8 cellular contexts compared by ENCODE assay signal in genomic region chr19:57241181-57241580, GRCh38. TPM values are rescaled to one million over a fixed set of nuclear protein-coding genes. Genes with fewer than 3 reads are reported as not detected.
DNase-seq lines count a peak whose midpoint lies in the region; ATAC-seq, FAIRE-seq and TF ChIP-seq lines count a peak whose summit lies in the region.

No MANE protein-coding gene starts in this region.

- H4K20me1 ChIP-seq in endothelial cell of umbilical vein (replicated peaks; ENCODE audit: control insufficient read depth, extremely low read depth, insufficient read depth, low read length) (no peaks in the 10 kb centered on the region), neural cell (ENCODE audit: insufficient read depth) (no peaks in the 10 kb centered on the region)

- H3K9me3 ChIP-seq in endothelial cell of umbilical vein (replicated peaks; ENCODE audit: control insufficient read depth, insufficient read depth, low read length) (no peaks in the 10 kb centered on the region), neural cell (ENCODE audit: low read length) (no peaks in the 10 kb centered on the region)

- no peaks in the 10 kb centered on the region for H3K27me3 ChIP-seq in endothelial cell of umbilical vein (ENCODE audit: control insufficient read depth in 2 of 2, insufficient read depth in 2 of 2, low read length in 2 of 2)
- no peaks in the 10 kb centered on the region for H3K27me3 ChIP-seq in neural cell (ENCODE audit: insufficient read depth, low read depth, low read length)

- TF ChIP-seq POLR2A in endothelial cell of umbilical vein (IDR thresholded peaks at IDR 0.05; ENCODE audit: low read depth, low read length), result no peak

- no peak for TF ChIP-seq RAD21 in neural cell (conservative IDR thresholded peaks at IDR 0.05)

- dilution Hi-C loops in endothelial cell of umbilical vein (cut with MboI; ENCODE audit: extremely low pct_ligation_motif_present, low sequenced_read_pairs), result no loop called here

- H3K4me3 ChIP-seq in GM12865 (ENCODE audit: low read depth, low read length) (peak overlapping the region; percentile 79), endothelial cell of umbilical vein (replicated peaks in 1 of 3; ENCODE audit: insufficient read depth in 1 of 3, low read depth in 1 of 3, low read length in 3 of 3) (peak overlapping the region; percentile 93 to 99 (median 96)), neural cell (ENCODE audit: low read length) (peak overlapping the region; percentile 82)

- DNase-seq in GM12865 (ENCODE audit: low read depth) (peak; percentile 7), RKO (ENCODE audit: low spot score) (peak; percentile 30), endothelial cell of umbilical vein (ENCODE audit: low read depth, low spot score) (peak; percentile 32), glomerular visceral epithelial cell (ENCODE audit: extremely low spot score) (no peak), putamen (ENCODE audit: low spot score) (no peak)

- no peak for TF ChIP-seq EP300 in neural cell (conservative IDR thresholded peaks at IDR 0.05; ENCODE audit: poor library complexity, severe bottlenecking)

- TF ChIP-seq CTCF in GM12865 (IDR thresholded peaks at IDR 0.05; ENCODE audit: insufficient read depth, low read depth, low read length, missing control alignments) (no peak), endothelial cell of umbilical vein (IDR thresholded peaks at IDR 0.05; ENCODE audit: extremely low read depth in 1 of 2, insufficient read depth in 1 of 2, low read depth in 1 of 2, low read length in 2 of 2) (no peak), neural cell (IDR thresholded peaks at IDR 0.05; ENCODE audit: poor library complexity, severe bottlenecking) (no peak)

- CTCF ChIA-PET in endothelial cell of umbilical vein (lab: Charles Lee), result no interaction called here

- intact Hi-C loops in endothelial cell of umbilical vein (cut with micrococcal nuclease), result loop anchor here (5.0 kb wide), 1 partner anchor 111 kb away; the partner anchor contains the start of gene ZNF304

- H3K27ac ChIP-seq in endothelial cell of umbilical vein (ENCODE audit: insufficient read depth, low read depth, low read length), result peak overlapping the region; percentile 66
- H3K27ac ChIP-seq in neural cell (ENCODE audit: low read length), result peak overlapping the region; percentile 85

- FAIRE-seq in endothelial cell of umbilical vein (lab: Jason Lieb, UNC), result peak; percentile 35

- POLR2A ChIA-PET in endothelial cell of umbilical vein (lab: Charles Lee), result no interaction called here

- H3K4me1 ChIP-seq in endothelial cell of umbilical vein (ENCODE audit: control insufficient read depth, extremely low read depth, insufficient read depth, low read length), result peaks cover 6% of the 10 kb centered on the region

- ATAC-seq in GM18498 (IDR thresholded peaks at IDR 0.05; ENCODE audit: unreplicated experiment) (no peak), GM19395 (IDR thresholded peaks at IDR 0.05; ENCODE audit: unreplicated experiment) (no peak)

- peak overlapping the region; percentile 95 for H3K4me2 ChIP-seq in endothelial cell of umbilical vein (ENCODE audit: insufficient read depth, low read length)
- H3K4me2 ChIP-seq in neural cell (ENCODE audit: low read length), result peak overlapping the region; percentile 93

- H2AFZ ChIP-seq in endothelial cell of umbilical vein (ENCODE audit: low read depth, low read length) (peak overlapping the region; percentile 96), neural cell (ENCODE audit: low read depth, low read length) (peak overlapping the region; percentile 94)

- peaks cover 30% of the 10 kb centered on the region for H3K79me2 ChIP-seq in endothelial cell of umbilical vein (ENCODE audit: control insufficient read depth, insufficient read depth, low read length)
- peaks cover 30% of the 10 kb centered on the region for H3K79me2 ChIP-seq in neural cell (replicated peaks; ENCODE audit: insufficient read depth, low read length)

- peaks cover 3% of the 10 kb centered on the region for H3F3A ChIP-seq in neural cell (ENCODE audit: insufficient read depth, low read length, poor library complexity, severe bottlenecking)

- no TSS peak for BruUV-seq in endothelial cell of umbilical vein (replicated peaks; lab: Mats Ljungman, UMichigan)

- H3K36me3 ChIP-seq in endothelial cell of umbilical vein (ENCODE audit: control insufficient read depth in 2 of 2, extremely low read depth in 1 of 2, insufficient read depth in 2 of 2, low read length in 2 of 2) (peaks cover 0 to 14% of the 10 kb centered on the region in 2 experiments), neural cell (ENCODE audit: insufficient read depth, low read length) (no peaks in the 10 kb centered on the region)

- peak overlapping the region; percentile 87 for H3K9ac ChIP-seq in endothelial cell of umbilical vein (replicated peaks; ENCODE audit: extremely low read depth, insufficient read depth, low read length)
- peak overlapping the region; percentile 90 for H3K9ac ChIP-seq in neural cell (ENCODE audit: low read length)

- H3K9me2 ChIP-seq in neural cell (ENCODE audit: insufficient read depth, low read length), result no peaks in the 10 kb centered on the region

- no peaks in the 10 kb centered on the region for H3K9me1 ChIP-seq in endothelial cell of umbilical vein (replicated peaks; ENCODE audit: control insufficient read depth, extremely low read depth, insufficient read depth, low read length)

TF ChIP-seq in endothelial cell of umbilical vein, 7 proteins besides CTCF, POLR2A, EP300 and RAD21 (continues in another document):
- TF ChIP-seq GATA2 (IDR thresholded peaks at IDR 0.05; ENCODE audit: insufficient read depth, insufficient read length, low read depth, low read length) (no peak), EZH2 (IDR thresholded peaks at IDR 0.05; ENCODE audit: borderline replicate concordance, low read depth, low read length, severe bottlenecking) (no peak), FOS (IDR thresholded peaks at IDR 0.05; ENCODE audit: borderline replicate concordance, insufficient read depth, low read length) (no peak), MYC (IDR thresholded peaks at IDR 0.05; ENCODE audit: low read depth, low read length) (no peak), POLR2AphosphoS5 (IDR thresholded peaks at IDR 0.05; ENCODE audit: insufficient read depth, low read depth, low read length) (no peak)

TF ChIP-seq in neural cell, 6 proteins besides CTCF, POLR2A, EP300 and RAD21 (continues in another document):
- TF ChIP-seq EZH2 (IDR thresholded peaks at IDR 0.05; ENCODE audit: borderline replicate concordance, insufficient read depth, low read length, poor library complexity, severe bottlenecking) (no peak), SMC3 (conservative IDR thresholded peaks at IDR 0.05; ENCODE audit: poor library complexity) (no peak), POLR2AphosphoS5 (IDR thresholded peaks at IDR 0.05) (no peak), TAF1 (IDR thresholded peaks at IDR 0.05; ENCODE audit: low read depth) (no peak)

RNA-seq across cellular contexts. Expression of gene ZNF805, which starts 0.7 kb away (rescaled TPM):
- 8.6 and 8.7 TPM in 2 replicates for total RNA-seq in endothelial cell of umbilical vein
- polyA plus RNA-seq in endothelial cell of umbilical vein, result 1.6 TPM in 2 replicates
- 1.7 and 1.8 TPM in 2 replicates for polyA plus RNA-seq in endothelial cell of umbilical vein (2011; cell fraction: cytosol; rRNA removed)
- polyA plus RNA-seq in endothelial cell of umbilical vein (2011; cell fraction: nucleus; rRNA removed), result 3.5 and 3.7 TPM in 2 replicates
- 1.6 and 1.7 TPM in 2 replicates for polyA plus RNA-seq in endothelial cell of umbilical vein (2012)
- polyA minus RNA-seq in endothelial cell of umbilical vein, result 20.7 and 29.8 TPM in 2 replicates
- polyA minus RNA-seq in endothelial cell of umbilical vein (2011; cell fraction: cytosol; rRNA and poly(A)+ RNA removed), result 9.2 TPM
- 11.0 and 14.7 TPM in 2 replicates for polyA minus RNA-seq in endothelial cell of umbilical vein (2011; cell fraction: nucleus; rRNA and poly(A)+ RNA removed)
- 4.9 and 6.6 TPM in 2 replicates for polyA plus RNA-seq in neural cell
- 60.1 and 72.2 TPM in 2 replicates for polyA minus RNA-seq in neural cell

RNA-seq across cellular contexts. Expression of gene AURKC, which starts 10.4 kb away (rescaled TPM):
- total RNA-seq in endothelial cell of umbilical vein, result 0.82 and 1.7 TPM in 2 replicates
- polyA plus RNA-seq in endothelial cell of umbilical vein (0.55 and 0.68 TPM in 2 replicates), neural cell (1.6 and 2.0 TPM in 2 replicates)
- 0.56 and 0.62 TPM in 2 replicates for polyA plus RNA-seq in endothelial cell of umbilical vein (2011; cell fraction: cytosol; rRNA removed)
- 1.3 TPM in 2 replicates for polyA plus RNA-seq in endothelial cell of umbilical vein (2011; cell fraction: nucleus; rRNA removed)
- polyA plus RNA-seq in endothelial cell of umbilical vein (2012), result 0.45 and 0.92 TPM in 2 replicates
- polyA minus RNA-seq in endothelial cell of umbilical vein (0.55 and 0.66 TPM in 2 replicates), neural cell (1.2 TPM in 1 of 2 replicates, not detected in the other)
- not detected for polyA minus RNA-seq in endothelial cell of umbilical vein (2011; cell fraction: cytosol; rRNA and poly(A)+ RNA removed)
- polyA minus RNA-seq in endothelial cell of umbilical vein (2011; cell fraction: nucleus; rRNA and poly(A)+ RNA removed), result 0.67 TPM in 1 of 2 replicates, not detected in the other

RNA-seq across cellular contexts. Expression of gene ZNF460, which starts 39.1 kb away (rescaled TPM):
- total RNA-seq in endothelial cell of umbilical vein, result 26.9 and 29.3 TPM in 2 replicates
- polyA plus RNA-seq in endothelial cell of umbilical vein, result 4.1 and 4.5 TPM in 2 replicates
- polyA plus RNA-seq in endothelial cell of umbilical vein (2011; cell fraction: cytosol; rRNA removed), result 4.3 and 5.2 TPM in 2 replicates
- polyA plus RNA-seq in endothelial cell of umbilical vein (2011; cell fraction: nucleus; rRNA removed), result 19.8 and 21.9 TPM in 2 replicates
- 1.2 and 1.7 TPM in 2 replicates for polyA plus RNA-seq in endothelial cell of umbilical vein (2012)
- 124 and 134 TPM in 2 replicates for polyA minus RNA-seq in endothelial cell of umbilical vein
- polyA minus RNA-seq in endothelial cell of umbilical vein (2011; cell fraction: cytosol; rRNA and poly(A)+ RNA removed), result 46.5 TPM
- 73.6 and 115 TPM in 2 replicates for polyA minus RNA-seq in endothelial cell of umbilical vein (2011; cell fraction: nucleus; rRNA and poly(A)+ RNA removed)
- polyA plus RNA-seq in neural cell, result 11.2 and 23.4 TPM in 2 replicates
- polyA minus RNA-seq in neural cell, result 219 and 249 TPM in 2 replicates

RNA-seq across cellular contexts. Expression of gene ZNF264, which starts 49.9 kb away (rescaled TPM):
- 18.2 and 20.5 TPM in 2 replicates for total RNA-seq in endothelial cell of umbilical vein
- polyA plus RNA-seq in endothelial cell of umbilical vein (3.9 and 4.4 TPM in 2 replicates), neural cell (10.4 and 16.9 TPM in 2 replicates)
- 2.5 and 3.4 TPM in 2 replicates for polyA plus RNA-seq in endothelial cell of umbilical vein (2011; cell fraction: cytosol; rRNA removed)
- 6.4 and 7.0 TPM in 2 replicates for polyA plus RNA-seq in endothelial cell of umbilical vein (2011; cell fraction: nucleus; rRNA removed)
- 4.0 and 4.7 TPM in 2 replicates for polyA plus RNA-seq in endothelial cell of umbilical vein (2012)
- polyA minus RNA-seq in endothelial cell of umbilical vein (31.3 and 33.2 TPM in 2 replicates), neural cell (111 and 141 TPM in 2 replicates)
- polyA minus RNA-seq in endothelial cell of umbilical vein (2011; cell fraction: cytosol; rRNA and poly(A)+ RNA removed), result 4.4 TPM
- 17.9 and 19.5 TPM in 2 replicates for polyA minus RNA-seq in endothelial cell of umbilical vein (2011; cell fraction: nucleus; rRNA and poly(A)+ RNA removed)

Comparison
In these comparisons a context has a peak if more than half of its experiments do, and no peak if none do; other contexts are left out.
1. DNase-seq: peak in GM12865 (single experiment), RKO (single experiment) and endothelial cell of umbilical vein (single experiment); none in glomerular visceral epithelial cell (single experiment) and putamen (single experiment).
2. Peak in every context shown above with its lines, with median percentiles within 50 percentile points of each other: H3K4me3 ChIP-seq.